Comparison of ENCODE assay signal across 8 cellular contexts in genomic region chr17:75855310-75856061, GRCh38. TPM values are rescaled to one million over a fixed set of nuclear protein-coding genes. Genes with fewer than 3 reads are reported as not detected.
DNase-seq lines count a peak whose midpoint lies in the region; ATAC-seq and TF ChIP-seq lines count a peak whose summit lies in the region.

TSS of gene WBP2 (minus strand) at chr17:75855335. CDS start at chr17:75855297, 38 bp downstream.

- TF ChIP-seq CTCF in GM13976 (IDR thresholded peaks at IDR 0.05; ENCODE audit: borderline replicate concordance, control extremely low read depth, extremely low read depth, insufficient read depth, missing control alignments) (peak; percentile 68), adrenal gland (IDR thresholded peaks at IDR 0.05) (peak; percentile 21 to 50 (median 31)), heart right ventricle (IDR thresholded peaks at IDR 0.05) (peak in 8 of 9 donors; percentile 17 to 77 (median 53)), upper lobe of left lung (IDR thresholded peaks at IDR 0.05) (peak; percentile 24 to 86 (median 70))

- H3K4me3 ChIP-seq in adrenal gland (peak within 1 kb of the TSS; percentile 58 to 81 (median 70)), heart right ventricle (peak within 1 kb of the TSS; percentile 79 to 97 (median 83)), upper lobe of left lung (peak within 1 kb of the TSS; percentile 73 to 94 (median 91))

- peak in 1 of 4 donors; percentile 65 for TF ChIP-seq EP300 in upper lobe of left lung (IDR thresholded peaks at IDR 0.05)

- TF ChIP-seq POLR2A in adrenal gland (IDR thresholded peaks at IDR 0.05) (peak; percentile 79 to 97), upper lobe of left lung (IDR thresholded peaks at IDR 0.05) (peak; percentile 92 to 100 (median 98))

- WGBS in adrenal gland, 4 donors, result 0 to 1% (median 0%) methylated on average over 11 to 58 of the region's 58 CpGs
- WGBS in heart right ventricle, 2 donors, result 0% methylated on average over 54 to 58 of the region's 58 CpGs
- WGBS in upper lobe of left lung, 2 donors, result 0 to 2% methylated on average over 28 to 38 of the region's 58 CpGs

- DNase-seq in GM13976 (ENCODE audit: low spot score), result peak; percentile 97
- peak; percentile 100 for DNase-seq in NCI-H146 (lab: John Stamatoyannopoulos, UW)
- DNase-seq in T-helper 1 cell, result peak; percentile 93 to 100 (median 98)
- peak; percentile 97 to 100 (median 100) for DNase-seq in adrenal gland
- DNase-seq in heart right ventricle, result peak; percentile 94 to 99
- peak; percentile 96 to 100 (median 98) for DNase-seq in posterior cingulate gyrus
- DNase-seq in upper lobe of left lung, result peak; percentile 91 to 100

- H3K9me3 ChIP-seq in adrenal gland (replicated peaks in 1 of 3) (no peaks in the 10 kb centered on the region), heart right ventricle (no peaks in the 10 kb centered on the region), upper lobe of left lung (no peaks in the 10 kb centered on the region)

- no peaks in the 10 kb centered on the region for H3K27me3 ChIP-seq in adrenal gland
- no peaks in the 10 kb centered on the region for H3K27me3 ChIP-seq in heart right ventricle
- H3K27me3 ChIP-seq in upper lobe of left lung, result no peaks in the 10 kb centered on the region

- in situ Hi-C loops in GM13976 (cut with MboI; ENCODE audit: low sequenced_read_pairs, unreplicated experiment), result no loop called here

- intact Hi-C loops in adrenal gland (cut with DNase I) (no loop called here), heart right ventricle (cut with DNase I) (loop anchor here in 5 of 10 donors (1.0 to 5.0 kb wide), 6 partner anchors 23 to 73 kb away; partner anchors contain the start of genes UNK (in 4 of the 5), TRIM65 (in 3 of the 5) and TRIM47 (in 1 of the 5)), posterior cingulate gyrus (cut with DNase I) (loop anchor here (5.0 kb wide), 1 partner anchor 42 kb away; the partner anchor contains the start of gene TRIM65)

- H3K27ac ChIP-seq in adrenal gland (peak within 1 kb of the TSS; percentile 91 to 99 (median 97)), heart right ventricle (peak within 1 kb of the TSS; percentile 96 to 99 (median 98)), upper lobe of left lung (peak within 1 kb of the TSS; percentile 98 to 100 (median 100))

- H3K4me1 ChIP-seq in adrenal gland (replicated peaks in 1 of 2) (peaks cover 13 to 34% of the 10 kb centered on the region in 2 donors), heart right ventricle (peaks cover 27 to 76% (median 61%) of the 10 kb centered on the region in 9 donors), upper lobe of left lung (peaks cover 27 to 42% (median 36%) of the 10 kb centered on the region in 4 donors)

- peak; percentile 90 for ATAC-seq in HG02870 (IDR thresholded peaks at IDR 0.05; ENCODE audit: unreplicated experiment)
- peak; percentile 90 to 96 (median 93) for ATAC-seq in heart right ventricle
- ATAC-seq in upper lobe of left lung (ENCODE audit: low FRiP score in 2 of 2), result peak; percentile 96 to 99

- peaks cover 0 to 18% of the 10 kb centered on the region in 2 donors for H3K36me3 ChIP-seq in adrenal gland (replicated peaks in 1 of 2)
- H3K36me3 ChIP-seq in heart right ventricle, result peaks cover 0 to 30% (median 7%) of the 10 kb centered on the region in 9 donors
- H3K36me3 ChIP-seq in upper lobe of left lung, result peaks cover 15 to 23% (median 17%) of the 10 kb centered on the region in 4 donors

RNA-seq across cellular contexts. Expression of gene WBP2, which starts in this region (rescaled TPM):
- 100 to 1,000 TPM; 131 to 292 (median 217) TPM for total RNA-seq in adrenal gland
- polyA plus RNA-seq in adrenal gland, result 100 to 1,000 TPM; 205 to 258 (median 258) TPM
- total RNA-seq in heart right ventricle, result 100 to 1,000 TPM; 130 to 210 (median 173) TPM
- polyA plus RNA-seq in heart right ventricle, result 100 to 1,000 TPM; 155 to 205 TPM
- total RNA-seq in upper lobe of left lung, result 100 to 1,000 TPM in 2 of 6 donors, 10 to 100 TPM in 4; 70.1 to 183 (median 87.8) TPM

Comparison
In these comparisons a context has a peak if more than half of its experiments do, and no peak if none do; other contexts are left out.
1. Peak in every context shown above with its lines: DNase-seq, ATAC-seq, H3K4me3 ChIP-seq and H3K27ac ChIP-seq.